8 cellular contexts compared by ENCODE assay signal in genomic region chr4:4995103-4995761, GRCh38. TPM values are rescaled to one million over a fixed set of nuclear protein-coding genes. Genes with fewer than 3 reads are reported as not detected.
DNase-seq lines count a peak whose midpoint lies in the region; ATAC-seq and TF ChIP-seq lines count a peak whose summit lies in the region.

No MANE protein-coding gene starts in this region.

- H3K9me3 ChIP-seq in ovary = no peaks in the 10 kb centered on the region

- H3K27ac ChIP-seq in ovary = no peak overlapping the region

- H3K27me3 ChIP-seq in ovary = no peaks in the 10 kb centered on the region

- ATAC-seq in HG03066 (IDR thresholded peaks at IDR 0.05; ENCODE audit: low read depth, unreplicated experiment) (peak; percentile 52), Right ventricle myocardium inferior (peak; percentile 53), HG02970 (IDR thresholded peaks at IDR 0.05; ENCODE audit: low FRiP score, unreplicated experiment) (no peak)

- peak; percentile 54 to 59 (median 54) for TF ChIP-seq CTCF in ovary (IDR thresholded peaks at IDR 0.05)

- intact Hi-C loops in activated T-helper 2 cell treated with anti-CD3 and anti-CD28 coated beads, Interferon-gamma antibody, Interleukin-2, Interleukin-4, amounts not matched to agents 10 μg/mL and 5 μg/mL and 100 μg/mL, durations not matched to agents 14 hours and 24 hours and 36 hours (cut with micrococcal nuclease) = loop anchor here (5.0 kb wide), 1 partner anchor 817 kb away; no protein-coding TSS in a partner anchor
- intact Hi-C loops in Right ventricle myocardium inferior (cut with DNase I) (loop anchor here (5.0 to 10.0 kb wide), 2 partner anchors 147 to 510 kb away; no protein-coding TSS in a partner anchor), ovary (cut with DNase I) (loop anchor here in 1 of 4 donors (10.0 kb wide), 1 partner anchor 740 kb away; no protein-coding TSS in a partner anchor)

- H3K4me3 ChIP-seq in ovary = no peak overlapping the region

- no peaks in the 10 kb centered on the region for H3K27me3 Mint-ChIP-seq in activated T-helper 2 cell treated with anti-CD3 and anti-CD28 coated beads, Interferon-gamma antibody, Interleukin-2, Interleukin-4, amounts not matched to agents 10 μg/mL and 5 μg/mL and 100 μg/mL, durations not matched to agents 14 hours and 24 hours and 36 hours (ENCODE audit: low read depth)

- no peak overlapping the region for H3K27ac Mint-ChIP-seq in activated T-helper 2 cell treated with anti-CD3 and anti-CD28 coated beads, Interferon-gamma antibody, Interleukin-2, Interleukin-4, amounts not matched to agents 10 μg/mL and 5 μg/mL and 100 μg/mL, durations not matched to agents 14 hours and 24 hours and 36 hours

- H3K4me1 Mint-ChIP-seq in activated T-helper 2 cell treated with anti-CD3 and anti-CD28 coated beads, Interferon-gamma antibody, Interleukin-2, Interleukin-4, amounts not matched to agents 10 μg/mL and 5 μg/mL and 100 μg/mL, durations not matched to agents 14 hours and 24 hours and 36 hours (ENCODE audit: low read depth) = no peaks in the 10 kb centered on the region

- TF ChIP-seq POLR2A in ovary (IDR thresholded peaks at IDR 0.05) = no peak

- no peak for TF ChIP-seq EP300 in ovary (IDR thresholded peaks at IDR 0.05)

- peaks cover 11% of the 10 kb centered on the region for H3K4me1 ChIP-seq in ovary (ENCODE audit: insufficient read depth)

- H3K36me3 ChIP-seq in ovary = no peaks in the 10 kb centered on the region

- no peak overlapping the region for H3K4me3 Mint-ChIP-seq in activated T-helper 2 cell treated with anti-CD3 and anti-CD28 coated beads, Interferon-gamma antibody, Interleukin-2, Interleukin-4, amounts not matched to agents 10 μg/mL and 5 μg/mL and 100 μg/mL, durations not matched to agents 14 hours and 24 hours and 36 hours (ENCODE audit: low read depth)

- WGBS in ovary, 3 donors = 14 to 24% (median 22%) methylated on average over 17 to 18 of the region's 18 CpGs

- DNase-seq in activated gamma-delta T cell treated with Interleukin-2 at 50 U/mL for 16 hours = peak; percentile 21
- no peak for DNase-seq in activated gamma-delta T cell (lab: John Stamatoyannopoulos, UW)
- peak; percentile 11 for DNase-seq in NOMO-1 treated with DMSO at 0.1 percent for 48 hours (lab: John Stamatoyannopoulos, UW; ENCODE audit: unreplicated experiment)
- DNase-seq in activated T-helper 2 cell treated with anti-CD3 and anti-CD28 coated beads, Interferon-gamma antibody, Interleukin-2, Interleukin-4, amounts not matched to agents 10 μg/mL and 5 μg/mL and 100 μg/mL, durations not matched to agents 14 hours and 24 hours and 36 hours (ENCODE audit: low spot score) = peak; percentile 21
- peak; percentile 77 for DNase-seq in Right ventricle myocardium inferior (ENCODE audit: missing footprints)
- peak; percentile 55 to 78 (median 70) for DNase-seq in ovary

- no peaks in the 10 kb centered on the region for H3K9me3 Mint-ChIP-seq in activated T-helper 2 cell treated with anti-CD3 and anti-CD28 coated beads, Interferon-gamma antibody, Interleukin-2, Interleukin-4, amounts not matched to agents 10 μg/mL and 5 μg/mL and 100 μg/mL, durations not matched to agents 14 hours and 24 hours and 36 hours

- H3K36me3 Mint-ChIP-seq in activated T-helper 2 cell treated with anti-CD3 and anti-CD28 coated beads, Interferon-gamma antibody, Interleukin-2, Interleukin-4, amounts not matched to agents 10 μg/mL and 5 μg/mL and 100 μg/mL, durations not matched to agents 14 hours and 24 hours and 36 hours (ENCODE audit: low read depth) = no peaks in the 10 kb centered on the region

RNA-seq across cellular contexts. Expression of gene CYTL1, which starts 24.0 kb away (rescaled TPM):
- total RNA-seq in activated T-helper 2 cell treated with anti-CD3 and anti-CD28 coated beads, Interferon-gamma antibody, Interleukin-2, Interleukin-4, amounts not matched to agents 10 μg/mL and 5 μg/mL and 100 μg/mL, durations not matched to agents 14 hours and 24 hours and 36 hours = not detected in 2 replicates
- 0.81 TPM for total RNA-seq in Right ventricle myocardium inferior
- 1 to 10 TPM in 6 of 7 donors, under 1 TPM in 1; 0.97 to 2.1 (median 1.5) TPM for total RNA-seq in ovary
- 1 to 10 TPM; 4.4 to 5.6 TPM for polyA plus RNA-seq in ovary

RNA-seq across cellular contexts. Expression of gene STK32B, which starts 56.0 kb away (rescaled TPM):
- not detected in 2 replicates for total RNA-seq in activated T-helper 2 cell treated with anti-CD3 and anti-CD28 coated beads, Interferon-gamma antibody, Interleukin-2, Interleukin-4, amounts not matched to agents 10 μg/mL and 5 μg/mL and 100 μg/mL, durations not matched to agents 14 hours and 24 hours and 36 hours
- total RNA-seq in Right ventricle myocardium inferior = 0.89 TPM
- 1 to 10 TPM in 3 of 7 donors, under 1 TPM in 4; 0.35 to 2.2 (median 0.86) TPM for total RNA-seq in ovary
- polyA plus RNA-seq in ovary = 1 to 10 TPM; 1.3 to 3.0 TPM
